Comparison of ENCODE assay signal across 10 cellular contexts in genomic region chr7:150388306-150388705, GRCh38. TPM values are rescaled to one million over a fixed set of nuclear protein-coding genes. Genes with fewer than 3 reads are reported as not detected.
DNase-seq lines count a peak whose midpoint lies in the region; ATAC-seq and TF ChIP-seq lines count a peak whose summit lies in the region.
"Had no signal": no experiment of that assay in that cellular context is flagged by ENCODE, and none has a peak within 500 bp of the region (broad histone marks: within the 10 kb centered on the region; RNA-seq: fewer than 3 reads in every experiment).

No MANE protein-coding gene starts in this region.

- H3K4me2 ChIP-seq in Karpas-422 (ENCODE audit: low read depth, low read length, poor library complexity, severe bottlenecking) = no peak overlapping the region

- H3K9me3 ChIP-seq in spleen (no peaks in the 10 kb centered on the region), Karpas-422 (ENCODE audit: low read length) (no peaks in the 10 kb centered on the region)

- H3K9me2 ChIP-seq in Karpas-422 (replicated peaks; ENCODE audit: insufficient read depth, low read length) = no peaks in the 10 kb centered on the region

- H3K27ac ChIP-seq in caudate nucleus (ENCODE audit: low read depth, low read length) = peak overlapping the region; percentile 86
- H3K27ac ChIP-seq in layer of hippocampus (ENCODE audit: low read depth, low read length) = peak overlapping the region; percentile 80
- H3K27ac ChIP-seq in spleen = no peak overlapping the region
- H3K27ac ChIP-seq in Karpas-422 (ENCODE audit: low read length) = no peak overlapping the region
- H3K27ac ChIP-seq: coronary artery, epithelial cell of prostate had no signal

- H3K4me3 ChIP-seq in NB4 (ENCODE audit: low read depth, low read length) (peak overlapping the region; percentile 16), spleen (no peak overlapping the region), Karpas-422 (ENCODE audit: low read length) (no peak overlapping the region)
- H3K4me3 ChIP-seq: coronary artery had no signal

- H2AFZ ChIP-seq in Karpas-422 (ENCODE audit: low read length) = no peak overlapping the region

- intact Hi-C loops in spleen (cut with DNase I; ENCODE audit: low total_unique reads) = no loop called here

- H3K36me3 ChIP-seq in spleen = peaks cover 0 to 27% (median 0%) of the 10 kb centered on the region in 6 donors
- no peaks in the 10 kb centered on the region for H3K36me3 ChIP-seq in Karpas-422 (ENCODE audit: insufficient read depth, low read length)

- H4K20me1 ChIP-seq in Karpas-422 (ENCODE audit: insufficient read depth, low read depth, low read length) = no peaks in the 10 kb centered on the region

- H3K27me3 ChIP-seq in layer of hippocampus (ENCODE audit: control insufficient read depth, insufficient read depth, low read length) = no peaks in the 10 kb centered on the region
- no peaks in the 10 kb centered on the region for H3K27me3 ChIP-seq in spleen (replicated peaks in 1 of 7)
- H3K27me3 ChIP-seq in Karpas-422 (ENCODE audit: low read length) = no peaks in the 10 kb centered on the region

- 88 to 94% (median 90%) methylated on average over 7 of the region's 7 CpGs for WGBS in spleen, 5 donors

- TF ChIP-seq POLR2A in NB4 (IDR thresholded peaks at IDR 0.05; ENCODE audit: extremely low read depth, insufficient read length) = no peak
- no peak for TF ChIP-seq POLR2A in spleen (IDR thresholded peaks at IDR 0.05)

- no peak for TF ChIP-seq CTCF in NB4 (IDR thresholded peaks at IDR 0.05; ENCODE audit: low read depth, low read length)
- no peak for TF ChIP-seq CTCF in spleen (IDR thresholded peaks at IDR 0.05 in 8 of 11, conservative IDR thresholded peaks at IDR 0.05 in 3 of 11)

- ATAC-seq in HG02970 (IDR thresholded peaks at IDR 0.05; ENCODE audit: low FRiP score, unreplicated experiment) (no peak), GM18867 (IDR thresholded peaks at IDR 0.05; ENCODE audit: unreplicated experiment) (no peak)

- no peaks in the 10 kb centered on the region for H3K79me2 ChIP-seq in Karpas-422 (ENCODE audit: low read length)

- peaks cover 0 to 30% (median 11%) of the 10 kb centered on the region in 6 donors for H3K4me1 ChIP-seq in spleen
- H3K4me1 ChIP-seq in Karpas-422 (ENCODE audit: low read length) = no peaks in the 10 kb centered on the region

- no peak overlapping the region for H3K9ac ChIP-seq in Karpas-422 (ENCODE audit: low read length)

- DNase-seq in NB4 (ENCODE audit: low read depth) (no peak), caudate nucleus (lab: John Stamatoyannopoulos, UW) (peak in 2 of 61 donors; percentile 34 to 52), spleen (peak; percentile 58), Karpas-422 (no peak)
- DNase-seq: activated CD4-positive, alpha-beta T cell treated with anti-CD3 and anti-CD28 coated beads for 4 hours had no signal

RNA-seq across cellular contexts. Expression of gene ZNF775, which starts 9.2 kb away (rescaled TPM):
- 1 to 10 TPM; 2.2 to 5.7 (median 4.5) TPM for total RNA-seq in spleen
- polyA plus RNA-seq in spleen = 1 to 10 TPM; 2.0 to 2.9 (median 2.6) TPM
- 1.5 and 4.7 TPM in 2 replicates for total RNA-seq in Karpas-422 (2014; rRNA removed; shearing (Covaris generic); ENCODE audit: low replicate concordance)

RNA-seq across cellular contexts. Expression of gene REPIN1, which starts 19.7 kb away (rescaled TPM):
- total RNA-seq in spleen = 100 to 1,000 TPM in 6 of 7 donors, 10 to 100 TPM in 1; 99.3 to 126 (median 114) TPM
- 10 to 100 TPM; 47.9 to 75.7 (median 55.0) TPM for polyA plus RNA-seq in spleen
- 53.3 and 98.4 TPM in 2 replicates for total RNA-seq in Karpas-422 (2014; rRNA removed; shearing (Covaris generic); ENCODE audit: low replicate concordance)

RNA-seq across cellular contexts. Expression of gene RARRES2, which starts 46.9 kb away (rescaled TPM):
- total RNA-seq in spleen = 100 to 1,000 TPM in 3 of 7 donors, 10 to 100 TPM in 4; 39.7 to 117 (median 83.6) TPM
- 100 to 1,000 TPM; 165 to 292 (median 176) TPM for polyA plus RNA-seq in spleen
- total RNA-seq in Karpas-422 (2014; rRNA removed; shearing (Covaris generic); ENCODE audit: low replicate concordance) = not detected in 2 replicates

Comparison
In these comparisons a context has a peak if more than half of its experiments do, and no peak if none do; other contexts are left out.
1. H3K27ac ChIP-seq: peak in caudate nucleus (single experiment) and layer of hippocampus (single experiment); none in spleen (0 of 8) and Karpas-422 (single experiment).
2. RNA of gene RARRES2, which starts 46.9 kb away (total RNA-seq): 39.7 to 117 TPM in spleen; not detected in Karpas-422; every median in the first group is over 10 times any median in the second.